Comparison of ENCODE assay signal across 1 cellular context in the genomic region with DNA sequence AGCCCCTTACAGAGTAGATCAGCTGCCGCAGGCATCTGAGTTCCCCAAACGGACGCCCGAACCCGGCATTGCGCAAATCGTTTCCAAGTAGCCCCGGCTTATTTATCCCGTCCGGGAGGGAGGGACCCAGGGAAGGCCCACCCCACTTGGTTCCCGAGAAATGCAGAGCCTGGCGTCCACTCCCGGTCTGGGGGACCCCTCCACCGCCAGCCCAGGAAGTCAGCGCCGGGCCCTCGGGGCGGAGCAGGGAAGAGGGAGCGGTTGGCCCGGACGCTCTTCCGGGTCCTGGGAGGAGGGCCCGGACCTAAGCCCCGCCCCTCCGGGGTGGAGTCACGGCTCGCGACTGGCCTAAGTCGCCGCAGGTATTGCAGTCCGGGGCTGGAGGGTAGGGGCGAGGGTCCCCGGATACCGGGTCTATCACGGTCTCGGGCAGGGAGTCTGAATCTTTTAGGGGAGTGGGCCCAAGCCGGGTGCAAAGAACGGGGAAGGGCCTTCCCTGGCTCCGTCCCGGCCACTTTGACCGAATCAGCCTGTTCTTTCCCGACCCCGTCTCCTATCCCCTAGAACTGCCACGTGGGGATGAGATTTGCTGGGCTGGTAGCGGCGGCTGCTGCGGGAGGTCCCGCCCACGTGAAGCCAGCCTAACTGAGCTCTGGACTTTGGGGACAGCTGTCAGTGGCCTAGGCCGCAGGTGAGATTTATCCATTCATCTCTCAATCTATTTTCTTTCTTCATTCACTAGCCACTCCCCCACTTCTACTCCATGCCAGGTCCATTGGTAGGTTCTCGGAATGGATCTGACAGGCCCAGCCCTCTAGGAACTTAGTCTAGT.
A peak's percentile ranks its signal among the peaks of the same experiment; 100 is the strongest.
TF ChIP-seq lines count a peak whose summit lies in the region.

A gene with protein sequence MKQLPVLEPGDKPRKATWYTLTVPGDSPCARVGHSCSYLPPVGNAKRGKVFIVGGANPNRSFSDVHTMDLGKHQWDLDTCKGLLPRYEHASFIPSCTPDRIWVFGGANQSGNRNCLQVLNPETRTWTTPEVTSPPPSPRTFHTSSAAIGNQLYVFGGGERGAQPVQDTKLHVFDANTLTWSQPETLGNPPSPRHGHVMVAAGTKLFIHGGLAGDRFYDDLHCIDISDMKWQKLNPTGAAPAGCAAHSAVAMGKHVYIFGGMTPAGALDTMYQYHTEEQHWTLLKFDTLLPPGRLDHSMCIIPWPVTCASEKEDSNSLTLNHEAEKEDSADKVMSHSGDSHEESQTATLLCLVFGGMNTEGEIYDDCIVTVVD (plus strand): TSS at position 327 of the 832 bp plus-strand sequence. CDS start 2,472 bp downstream, outside the sequence.

TF ChIP-seq in K562, 482 proteins besides CTCF, POLR2A, EP300 and RAD21 (continued from another document and continues in another):
- TF ChIP-seq, protein P1, sequence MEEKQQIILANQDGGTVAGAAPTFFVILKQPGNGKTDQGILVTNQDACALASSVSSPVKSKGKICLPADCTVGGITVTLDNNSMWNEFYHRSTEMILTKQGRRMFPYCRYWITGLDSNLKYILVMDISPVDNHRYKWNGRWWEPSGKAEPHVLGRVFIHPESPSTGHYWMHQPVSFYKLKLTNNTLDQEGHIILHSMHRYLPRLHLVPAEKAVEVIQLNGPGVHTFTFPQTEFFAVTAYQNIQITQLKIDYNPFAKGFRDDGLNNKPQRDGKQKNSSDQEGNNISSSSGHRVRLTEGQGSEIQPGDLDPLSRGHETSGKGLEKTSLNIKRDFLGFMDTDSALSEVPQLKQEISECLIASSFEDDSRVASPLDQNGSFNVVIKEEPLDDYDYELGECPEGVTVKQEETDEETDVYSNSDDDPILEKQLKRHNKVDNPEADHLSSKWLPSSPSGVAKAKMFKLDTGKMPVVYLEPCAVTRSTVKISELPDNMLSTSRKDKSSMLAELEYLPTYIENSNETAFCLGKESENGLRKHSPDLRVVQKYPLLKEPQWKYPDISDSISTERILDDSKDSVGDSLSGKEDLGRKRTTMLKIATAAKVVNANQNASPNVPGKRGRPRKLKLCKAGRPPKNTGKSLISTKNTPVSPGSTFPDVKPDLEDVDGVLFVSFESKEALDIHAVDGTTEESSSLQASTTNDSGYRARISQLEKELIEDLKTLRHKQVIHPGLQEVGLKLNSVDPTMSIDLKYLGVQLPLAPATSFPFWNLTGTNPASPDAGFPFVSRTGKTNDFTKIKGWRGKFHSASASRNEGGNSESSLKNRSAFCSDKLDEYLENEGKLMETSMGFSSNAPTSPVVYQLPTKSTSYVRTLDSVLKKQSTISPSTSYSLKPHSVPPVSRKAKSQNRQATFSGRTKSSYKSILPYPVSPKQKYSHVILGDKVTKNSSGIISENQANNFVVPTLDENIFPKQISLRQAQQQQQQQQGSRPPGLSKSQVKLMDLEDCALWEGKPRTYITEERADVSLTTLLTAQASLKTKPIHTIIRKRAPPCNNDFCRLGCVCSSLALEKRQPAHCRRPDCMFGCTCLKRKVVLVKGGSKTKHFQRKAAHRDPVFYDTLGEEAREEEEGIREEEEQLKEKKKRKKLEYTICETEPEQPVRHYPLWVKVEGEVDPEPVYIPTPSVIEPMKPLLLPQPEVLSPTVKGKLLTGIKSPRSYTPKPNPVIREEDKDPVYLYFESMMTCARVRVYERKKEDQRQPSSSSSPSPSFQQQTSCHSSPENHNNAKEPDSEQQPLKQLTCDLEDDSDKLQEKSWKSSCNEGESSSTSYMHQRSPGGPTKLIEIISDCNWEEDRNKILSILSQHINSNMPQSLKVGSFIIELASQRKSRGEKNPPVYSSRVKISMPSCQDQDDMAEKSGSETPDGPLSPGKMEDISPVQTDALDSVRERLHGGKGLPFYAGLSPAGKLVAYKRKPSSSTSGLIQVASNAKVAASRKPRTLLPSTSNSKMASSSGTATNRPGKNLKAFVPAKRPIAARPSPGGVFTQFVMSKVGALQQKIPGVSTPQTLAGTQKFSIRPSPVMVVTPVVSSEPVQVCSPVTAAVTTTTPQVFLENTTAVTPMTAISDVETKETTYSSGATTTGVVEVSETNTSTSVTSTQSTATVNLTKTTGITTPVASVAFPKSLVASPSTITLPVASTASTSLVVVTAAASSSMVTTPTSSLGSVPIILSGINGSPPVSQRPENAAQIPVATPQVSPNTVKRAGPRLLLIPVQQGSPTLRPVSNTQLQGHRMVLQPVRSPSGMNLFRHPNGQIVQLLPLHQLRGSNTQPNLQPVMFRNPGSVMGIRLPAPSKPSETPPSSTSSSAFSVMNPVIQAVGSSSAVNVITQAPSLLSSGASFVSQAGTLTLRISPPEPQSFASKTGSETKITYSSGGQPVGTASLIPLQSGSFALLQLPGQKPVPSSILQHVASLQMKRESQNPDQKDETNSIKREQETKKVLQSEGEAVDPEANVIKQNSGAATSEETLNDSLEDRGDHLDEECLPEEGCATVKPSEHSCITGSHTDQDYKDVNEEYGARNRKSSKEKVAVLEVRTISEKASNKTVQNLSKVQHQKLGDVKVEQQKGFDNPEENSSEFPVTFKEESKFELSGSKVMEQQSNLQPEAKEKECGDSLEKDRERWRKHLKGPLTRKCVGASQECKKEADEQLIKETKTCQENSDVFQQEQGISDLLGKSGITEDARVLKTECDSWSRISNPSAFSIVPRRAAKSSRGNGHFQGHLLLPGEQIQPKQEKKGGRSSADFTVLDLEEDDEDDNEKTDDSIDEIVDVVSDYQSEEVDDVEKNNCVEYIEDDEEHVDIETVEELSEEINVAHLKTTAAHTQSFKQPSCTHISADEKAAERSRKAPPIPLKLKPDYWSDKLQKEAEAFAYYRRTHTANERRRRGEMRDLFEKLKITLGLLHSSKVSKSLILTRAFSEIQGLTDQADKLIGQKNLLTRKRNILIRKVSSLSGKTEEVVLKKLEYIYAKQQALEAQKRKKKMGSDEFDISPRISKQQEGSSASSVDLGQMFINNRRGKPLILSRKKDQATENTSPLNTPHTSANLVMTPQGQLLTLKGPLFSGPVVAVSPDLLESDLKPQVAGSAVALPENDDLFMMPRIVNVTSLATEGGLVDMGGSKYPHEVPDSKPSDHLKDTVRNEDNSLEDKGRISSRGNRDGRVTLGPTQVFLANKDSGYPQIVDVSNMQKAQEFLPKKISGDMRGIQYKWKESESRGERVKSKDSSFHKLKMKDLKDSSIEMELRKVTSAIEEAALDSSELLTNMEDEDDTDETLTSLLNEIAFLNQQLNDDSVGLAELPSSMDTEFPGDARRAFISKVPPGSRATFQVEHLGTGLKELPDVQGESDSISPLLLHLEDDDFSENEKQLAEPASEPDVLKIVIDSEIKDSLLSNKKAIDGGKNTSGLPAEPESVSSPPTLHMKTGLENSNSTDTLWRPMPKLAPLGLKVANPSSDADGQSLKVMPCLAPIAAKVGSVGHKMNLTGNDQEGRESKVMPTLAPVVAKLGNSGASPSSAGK (IDR thresholded peaks at IDR 0.05): peak; percentile 45
- peak; percentile 92 for TF ChIP-seq ELF2 (CRISPR knock-in tag; IDR thresholded peaks at IDR 0.05)
- TF ChIP-seq MXI1 (IDR thresholded peaks at IDR 0.05; ENCODE audit: low read depth, low read length): peak; percentile 78; the same call in 1 of the 2 replicates
- no peak for TF ChIP-seq RFX5 (IDR thresholded peaks at IDR 0.05; ENCODE audit: low read depth, low read length)
- TF ChIP-seq, protein P2, sequence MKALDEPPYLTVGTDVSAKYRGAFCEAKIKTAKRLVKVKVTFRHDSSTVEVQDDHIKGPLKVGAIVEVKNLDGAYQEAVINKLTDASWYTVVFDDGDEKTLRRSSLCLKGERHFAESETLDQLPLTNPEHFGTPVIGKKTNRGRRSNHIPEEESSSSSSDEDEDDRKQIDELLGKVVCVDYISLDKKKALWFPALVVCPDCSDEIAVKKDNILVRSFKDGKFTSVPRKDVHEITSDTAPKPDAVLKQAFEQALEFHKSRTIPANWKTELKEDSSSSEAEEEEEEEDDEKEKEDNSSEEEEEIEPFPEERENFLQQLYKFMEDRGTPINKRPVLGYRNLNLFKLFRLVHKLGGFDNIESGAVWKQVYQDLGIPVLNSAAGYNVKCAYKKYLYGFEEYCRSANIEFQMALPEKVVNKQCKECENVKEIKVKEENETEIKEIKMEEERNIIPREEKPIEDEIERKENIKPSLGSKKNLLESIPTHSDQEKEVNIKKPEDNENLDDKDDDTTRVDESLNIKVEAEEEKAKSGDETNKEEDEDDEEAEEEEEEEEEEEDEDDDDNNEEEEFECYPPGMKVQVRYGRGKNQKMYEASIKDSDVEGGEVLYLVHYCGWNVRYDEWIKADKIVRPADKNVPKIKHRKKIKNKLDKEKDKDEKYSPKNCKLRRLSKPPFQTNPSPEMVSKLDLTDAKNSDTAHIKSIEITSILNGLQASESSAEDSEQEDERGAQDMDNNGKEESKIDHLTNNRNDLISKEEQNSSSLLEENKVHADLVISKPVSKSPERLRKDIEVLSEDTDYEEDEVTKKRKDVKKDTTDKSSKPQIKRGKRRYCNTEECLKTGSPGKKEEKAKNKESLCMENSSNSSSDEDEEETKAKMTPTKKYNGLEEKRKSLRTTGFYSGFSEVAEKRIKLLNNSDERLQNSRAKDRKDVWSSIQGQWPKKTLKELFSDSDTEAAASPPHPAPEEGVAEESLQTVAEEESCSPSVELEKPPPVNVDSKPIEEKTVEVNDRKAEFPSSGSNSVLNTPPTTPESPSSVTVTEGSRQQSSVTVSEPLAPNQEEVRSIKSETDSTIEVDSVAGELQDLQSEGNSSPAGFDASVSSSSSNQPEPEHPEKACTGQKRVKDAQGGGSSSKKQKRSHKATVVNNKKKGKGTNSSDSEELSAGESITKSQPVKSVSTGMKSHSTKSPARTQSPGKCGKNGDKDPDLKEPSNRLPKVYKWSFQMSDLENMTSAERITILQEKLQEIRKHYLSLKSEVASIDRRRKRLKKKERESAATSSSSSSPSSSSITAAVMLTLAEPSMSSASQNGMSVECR (CRISPR knock-in tag; IDR thresholded peaks at IDR 0.05): peak; percentile 90
- no peak for TF ChIP-seq PHB2 (IDR thresholded peaks at IDR 0.05; ENCODE audit: low read depth)
- peak; percentile 74 for TF ChIP-seq HMGN3 (IDR thresholded peaks at IDR 0.05; ENCODE audit: borderline replicate concordance, extremely low read depth, insufficient read length, low read depth, low read length)
- TF ChIP-seq MEIS2 (IDR thresholded peaks at IDR 0.05; ENCODE audit: partially characterized antibody): peak; percentile 50
- peak; percentile 59 for TF ChIP-seq CCNT2 (IDR thresholded peaks at IDR 0.05; ENCODE audit: borderline replicate concordance, extremely low read depth, insufficient read length, low read depth, low read length)
- TF ChIP-seq, protein P3, sequence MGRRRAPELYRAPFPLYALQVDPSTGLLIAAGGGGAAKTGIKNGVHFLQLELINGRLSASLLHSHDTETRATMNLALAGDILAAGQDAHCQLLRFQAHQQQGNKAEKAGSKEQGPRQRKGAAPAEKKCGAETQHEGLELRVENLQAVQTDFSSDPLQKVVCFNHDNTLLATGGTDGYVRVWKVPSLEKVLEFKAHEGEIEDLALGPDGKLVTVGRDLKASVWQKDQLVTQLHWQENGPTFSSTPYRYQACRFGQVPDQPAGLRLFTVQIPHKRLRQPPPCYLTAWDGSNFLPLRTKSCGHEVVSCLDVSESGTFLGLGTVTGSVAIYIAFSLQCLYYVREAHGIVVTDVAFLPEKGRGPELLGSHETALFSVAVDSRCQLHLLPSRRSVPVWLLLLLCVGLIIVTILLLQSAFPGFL (CRISPR knock-in tag; IDR thresholded peaks at IDR 0.05): no peak
- no peak for TF ChIP-seq MAFG (tag; conservative IDR thresholded peaks at IDR 0.05)
- TF ChIP-seq ZBTB8A (IDR thresholded peaks at IDR 0.05; ENCODE audit: partially characterized antibody): no peak
- peak; percentile 3; the same call in 1 of the 2 replicates for TF ChIP-seq JUND (IDR thresholded peaks at IDR 0.05; ENCODE audit: borderline replicate concordance, low read depth, low read length)
- no peak; the same call in 2 of the 3 replicates for TF ChIP-seq JUND (tag; IDR thresholded peaks at IDR 0.05; ENCODE audit: borderline replicate concordance, low read depth, low read length)
- TF ChIP-seq, protein P4, sequence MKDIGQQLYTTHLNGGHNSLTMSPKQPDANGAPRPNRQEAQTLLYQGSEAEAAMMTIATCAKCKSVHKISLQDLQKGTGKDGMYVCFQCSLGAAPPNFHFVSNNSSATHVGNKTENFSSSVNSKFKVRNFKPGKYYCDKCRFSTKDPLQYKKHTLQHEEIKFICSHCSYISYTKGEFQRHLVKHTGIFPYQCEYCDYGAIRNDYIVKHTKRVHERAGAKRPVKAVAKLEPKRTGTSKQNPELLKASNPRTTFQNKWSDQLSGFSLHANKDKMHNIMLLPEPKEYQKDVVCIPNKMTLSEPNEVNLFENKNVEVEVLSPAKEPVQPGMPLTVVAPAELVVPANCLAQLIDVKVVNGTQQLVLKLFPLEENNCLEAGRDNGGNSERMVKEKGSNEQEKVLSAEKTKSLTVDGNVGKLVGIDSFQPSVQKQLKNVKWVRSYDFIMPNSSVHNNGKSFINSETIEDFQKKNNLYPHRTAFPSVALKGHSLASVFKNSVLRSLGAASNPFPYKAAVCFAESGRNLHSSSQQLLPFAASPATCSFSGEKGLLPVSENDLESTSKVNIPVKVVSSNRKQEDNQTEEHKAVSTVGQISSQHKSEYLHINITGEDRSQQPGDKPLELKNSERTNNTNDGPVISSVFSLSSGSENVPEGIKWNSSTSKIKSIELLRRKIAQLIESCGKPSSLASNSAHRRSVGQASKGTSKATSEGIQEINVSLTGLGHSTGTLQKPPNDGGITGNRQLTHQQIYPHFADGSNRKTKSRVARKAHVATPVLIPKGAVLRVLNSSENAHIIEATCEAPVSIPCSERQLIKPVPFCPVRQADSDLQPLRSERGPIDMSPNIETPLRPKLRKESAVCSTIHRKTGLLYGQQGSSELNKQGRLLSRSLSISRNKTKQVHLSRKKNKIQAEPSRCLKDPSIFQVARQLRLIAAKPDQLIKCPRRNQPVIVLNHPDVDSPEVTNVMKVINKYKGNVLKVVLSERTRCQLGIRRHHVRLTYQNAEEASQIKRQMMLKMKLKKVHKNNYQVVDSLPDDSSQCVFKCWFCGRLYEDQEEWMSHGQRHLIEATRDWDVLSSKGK (CRISPR knock-in tag; IDR thresholded peaks at IDR 0.05): no peak
- TF ChIP-seq SNRNP70 (optimal IDR thresholded peaks at IDR 0.05; ENCODE audit: low read depth, low read length): no peak
- TF ChIP-seq L3MBTL2 (IDR thresholded peaks at IDR 0.05): peak; percentile 79
- TF ChIP-seq ZFX (CRISPR knock-in tag; IDR thresholded peaks at IDR 0.05): peak; percentile 90
- TF ChIP-seq, protein P5, sequence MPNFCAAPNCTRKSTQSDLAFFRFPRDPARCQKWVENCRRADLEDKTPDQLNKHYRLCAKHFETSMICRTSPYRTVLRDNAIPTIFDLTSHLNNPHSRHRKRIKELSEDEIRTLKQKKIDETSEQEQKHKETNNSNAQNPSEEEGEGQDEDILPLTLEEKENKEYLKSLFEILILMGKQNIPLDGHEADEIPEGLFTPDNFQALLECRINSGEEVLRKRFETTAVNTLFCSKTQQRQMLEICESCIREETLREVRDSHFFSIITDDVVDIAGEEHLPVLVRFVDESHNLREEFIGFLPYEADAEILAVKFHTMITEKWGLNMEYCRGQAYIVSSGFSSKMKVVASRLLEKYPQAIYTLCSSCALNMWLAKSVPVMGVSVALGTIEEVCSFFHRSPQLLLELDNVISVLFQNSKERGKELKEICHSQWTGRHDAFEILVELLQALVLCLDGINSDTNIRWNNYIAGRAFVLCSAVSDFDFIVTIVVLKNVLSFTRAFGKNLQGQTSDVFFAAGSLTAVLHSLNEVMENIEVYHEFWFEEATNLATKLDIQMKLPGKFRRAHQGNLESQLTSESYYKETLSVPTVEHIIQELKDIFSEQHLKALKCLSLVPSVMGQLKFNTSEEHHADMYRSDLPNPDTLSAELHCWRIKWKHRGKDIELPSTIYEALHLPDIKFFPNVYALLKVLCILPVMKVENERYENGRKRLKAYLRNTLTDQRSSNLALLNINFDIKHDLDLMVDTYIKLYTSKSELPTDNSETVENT (CRISPR knock-in tag; IDR thresholded peaks at IDR 0.05): peak; percentile 50
- TF ChIP-seq FOXJ2 (tag; IDR thresholded peaks at IDR 0.05): no peak
